8 cellular contexts compared by ENCODE assay signal in the genomic region with DNA sequence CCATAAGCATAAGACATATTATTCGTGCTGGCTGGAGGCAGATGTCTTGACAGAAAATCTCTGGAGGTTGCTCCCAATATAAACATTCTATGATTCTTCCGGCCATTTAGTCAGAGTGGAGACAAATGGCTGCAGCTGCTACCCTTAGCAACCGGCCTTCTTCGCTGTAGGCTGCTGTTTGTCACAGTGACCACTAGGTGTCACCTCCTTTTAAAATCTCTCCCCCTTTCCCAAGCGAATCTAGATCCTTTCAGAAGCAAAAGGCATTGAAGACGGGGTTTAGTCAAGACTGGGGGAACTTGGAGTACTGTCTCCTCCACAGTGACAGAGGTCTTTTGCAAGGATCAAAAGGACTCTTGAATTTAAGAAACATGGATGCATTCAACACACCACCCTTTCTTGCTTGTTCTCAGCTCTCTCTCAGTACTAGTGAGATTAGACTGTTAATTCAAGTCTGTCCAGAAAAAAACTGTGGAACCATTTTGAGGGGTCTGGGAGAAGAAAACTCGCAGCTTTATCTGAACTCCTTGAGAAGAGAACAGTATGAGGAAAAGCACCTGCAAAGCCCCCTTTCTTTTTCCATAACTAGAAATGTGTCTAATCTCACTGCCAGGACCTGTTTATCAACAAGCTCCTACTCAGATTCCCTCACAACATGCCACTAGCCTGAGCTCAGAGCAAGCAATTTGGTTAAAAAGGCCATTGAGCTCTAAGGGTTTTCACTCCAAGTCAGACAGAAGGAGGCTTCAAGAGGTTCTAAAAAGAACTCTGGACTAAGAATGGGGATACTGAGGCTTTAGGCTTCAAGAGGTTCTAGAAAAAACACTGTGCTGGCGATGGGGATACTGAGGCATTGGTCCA.
DNase-seq lines count a peak whose midpoint lies in the region; ATAC-seq and TF ChIP-seq lines count a peak whose summit lies in the region.

No MANE protein-coding gene starts in this region.

- 14 to 16% methylated on average over 8 of the region's 8 CpGs for WGBS in aorta, 2 donors

- no peak overlapping the region for H2AFZ ChIP-seq in fibroblast of lung (ENCODE audit: low read length)

- H3K27me3 Mint-ChIP-seq in naive thymus-derived CD8-positive, alpha-beta T cell: peaks cover 17 to 57% (median 20%) of the 10 kb centered on the region in 5 donors

- no peak overlapping the region for H3K4me3 Mint-ChIP-seq in naive thymus-derived CD8-positive, alpha-beta T cell

- peak; percentile 93 for ATAC-seq in GM18907 (IDR thresholded peaks at IDR 0.05; ENCODE audit: unreplicated experiment)
- peak; percentile 95 for ATAC-seq in HG03159 (IDR thresholded peaks at IDR 0.05; ENCODE audit: unreplicated experiment)
- no peak for ATAC-seq in naive thymus-derived CD8-positive, alpha-beta T cell
- ATAC-seq in aorta (ENCODE audit: low FRiP score): peak; percentile 79

- H3K9ac ChIP-seq in fibroblast of lung (ENCODE audit: insufficient read depth, low read length): no peak overlapping the region

- H3K9me3 ChIP-seq in fibroblast of lung (ENCODE audit: control insufficient read depth, insufficient read depth, low read depth, low read length): no peaks in the 10 kb centered on the region
- H3K9me3 ChIP-seq in aorta (ENCODE audit: control insufficient read depth, low read length): no peaks in the 10 kb centered on the region

- TF ChIP-seq CTCF in WI38 (IDR thresholded peaks at IDR 0.05; ENCODE audit: low read depth, low read length) (peak; percentile 66), fibroblast of lung (conservative IDR thresholded peaks at IDR 0.05 in 1 of 2, IDR thresholded peaks at IDR 0.05 in 1 of 2; ENCODE audit: low read depth in 1 of 2, low read length in 2 of 2) (peak; percentile 79 to 93)

- no peaks in the 10 kb centered on the region for H3K36me3 Mint-ChIP-seq in naive thymus-derived CD8-positive, alpha-beta T cell

- DNase-seq in C1 segment of cervical spinal cord (lab: John Stamatoyannopoulos, UW): peak in 8 of 14 donors; percentile 2 to 33 (median 7)
- DNase-seq in NCI-H2196 (lab: John Stamatoyannopoulos, UW; ENCODE audit: unreplicated experiment): peak; percentile 79
- DNase-seq in fibroblast of lung (ENCODE audit: low read depth in 2 of 2): peak; percentile 56 to 81
- peak in 7 of 10 donors; percentile 2 to 25 (median 4) for DNase-seq in naive thymus-derived CD8-positive, alpha-beta T cell
- DNase-seq in aorta: peak in 1 of 2 donors; percentile 45

- H3K79me2 ChIP-seq in fibroblast of lung (ENCODE audit: control insufficient read depth, insufficient read depth, low read length): no peaks in the 10 kb centered on the region

- no peaks in the 10 kb centered on the region for H4K20me1 ChIP-seq in fibroblast of lung (ENCODE audit: control insufficient read depth, extremely low read depth, insufficient read depth, low read length)

- H3K4me1 ChIP-seq in fibroblast of lung (ENCODE audit: control insufficient read depth, extremely low read depth, insufficient read depth, low read length) (no peaks in the 10 kb centered on the region), aorta (ENCODE audit: control insufficient read depth in 1 of 2, insufficient read depth in 2 of 2, low read length in 2 of 2) (no peaks in the 10 kb centered on the region)

- H3K4me3 ChIP-seq in WI38 (ENCODE audit: low read depth, low read length) (no peak overlapping the region), fibroblast of lung (replicated peaks in 1 of 4; ENCODE audit: control extremely low read depth in 1 of 4, insufficient read depth in 1 of 4, low read depth in 3 of 4, low read length in 4 of 4) (no peak overlapping the region), aorta (ENCODE audit: low read length in 2 of 2) (no peak overlapping the region)

- no peaks in the 10 kb centered on the region for H3K4me1 Mint-ChIP-seq in naive thymus-derived CD8-positive, alpha-beta T cell

- H3K27ac ChIP-seq in fibroblast of lung (ENCODE audit: insufficient read depth, low read length) (no peak overlapping the region), aorta (ENCODE audit: low read depth in 1 of 2, low read length in 2 of 2) (no peak overlapping the region)

- POLR2A ChIA-PET in naive thymus-derived CD8-positive, alpha-beta T cell (lab: Charles Lee): no interaction called here

- no peaks in the 10 kb centered on the region for H3K27me3 ChIP-seq in fibroblast of lung (ENCODE audit: control insufficient read depth, insufficient read depth, low read length)
- H3K27me3 ChIP-seq in aorta (ENCODE audit: control insufficient read depth in 1 of 2, insufficient read depth in 2 of 2, low read length in 1 of 2): no peaks in the 10 kb centered on the region

- H3K27ac Mint-ChIP-seq in naive thymus-derived CD8-positive, alpha-beta T cell: no peak overlapping the region

- peaks cover 0 to 1% (median 0%) of the 10 kb centered on the region in 9 donors for H3K9me3 Mint-ChIP-seq in naive thymus-derived CD8-positive, alpha-beta T cell

- H3K36me3 ChIP-seq in fibroblast of lung (ENCODE audit: control insufficient read depth, insufficient read depth, low read length) (no peaks in the 10 kb centered on the region), aorta (ENCODE audit: control insufficient read depth in 1 of 2, insufficient read depth in 2 of 2, low read length in 1 of 2) (no peaks in the 10 kb centered on the region)

- intact Hi-C loops in aorta (cut with DNase I): loop anchor here (5.0 kb wide), 2 partner anchors 540 to 555 kb away; no protein-coding TSS in a partner anchor

- H3K4me2 ChIP-seq in fibroblast of lung (ENCODE audit: extremely low read depth, insufficient read depth, low read length): no peak overlapping the region

Comparison
In these comparisons a context has a peak if more than half of its experiments do, and no peak if none do; other contexts are left out.
1. ATAC-seq: peak in GM18907 (single experiment), HG03159 (single experiment) and aorta (single experiment); none in naive thymus-derived CD8-positive, alpha-beta T cell (0 of 2).